ENCODE assay signal across 12 cellular contexts in genomic region chr3:112647122-112647521, GRCh38. TPM values are rescaled to one million over a fixed set of nuclear protein-coding genes. Genes with fewer than 3 reads are reported as not detected.
DNase-seq lines count a peak whose midpoint lies in the region; ATAC-seq, FAIRE-seq and TF ChIP-seq lines count a peak whose summit lies in the region.
"Had no signal": no experiment of that assay in that cellular context is flagged by ENCODE, and none has a peak within 500 bp of the region (broad histone marks: within the 10 kb centered on the region; RNA-seq: fewer than 3 reads in every experiment).

No MANE protein-coding gene starts in this region.

- TF ChIP-seq POLR2A in H1 (IDR thresholded peaks at IDR 0.05; ENCODE audit: control extremely low read depth in 1 of 2, low read depth in 2 of 2, low read length in 2 of 2) (no peak), lower leg skin (IDR thresholded peaks at IDR 0.05) (no peak)

- H2BK5ac ChIP-seq in H1 (ENCODE audit: low read depth, low read length), result no peak overlapping the region

- no peak overlapping the region for H3K18ac ChIP-seq in H1 (ENCODE audit: extremely low read depth, low read length)

- peak in 1 of 2 experiments; percentile 55; a peak in 1 of 3 replicates for TF ChIP-seq EP300 in H1 (IDR thresholded peaks at IDR 0.05; ENCODE audit: borderline replicate concordance in 1 of 2, low read depth in 2 of 2, low read length in 2 of 2)

- CTCF ChIA-PET in AG04449 (lab: Yijun Ruan, JAX), result interaction anchor here (0.9 to 9.4 kb wide), 7 partner anchors 11 to 333 kb away, joined by 3 to 223 read pairs (median 9); no protein-coding TSS in a partner anchor
- CTCF ChIA-PET in H1 (lab: Charles Lee; ENCODE audit: partially characterized antibody), result interaction anchor here (0.7 to 2.1 kb wide), 13 partner anchors 9 to 854 kb away, joined by 3 to 8 read pairs (median 4); partner anchors contain the start of gene SLC9C1

- H3K36me3 ChIP-seq in H1 (ENCODE audit: control insufficient read depth in 2 of 4, insufficient read depth in 4 of 4, low read length in 3 of 4), result no peaks in the 10 kb centered on the region
- no peaks in the 10 kb centered on the region for H3K36me3 ChIP-seq in left lung

- H3K79me1 ChIP-seq in H1 (ENCODE audit: low read depth, low read length), result no peaks in the 10 kb centered on the region

- no peak overlapping the region for H3K4ac ChIP-seq in H1 (replicated peaks; ENCODE audit: insufficient read length, low read depth, low read length)

- no peak overlapping the region for H3K27ac ChIP-seq in H1 (ENCODE audit: low read depth, low read length)
- H3K27ac ChIP-seq in left lung, result no peak overlapping the region
- H3K27ac ChIP-seq: SK-N-MC had no signal

- H3K23me2 ChIP-seq in H1 (ENCODE audit: low read depth, low read length), result no peaks in the 10 kb centered on the region

- POLR2A ChIA-PET in AG04449 (lab: Yijun Ruan, JAX), result interaction anchor here (0.6 to 1.4 kb wide), 4 partner anchors 12 to 167 kb away, joined by 3 to 5 read pairs (median 3); no protein-coding TSS in a partner anchor
- POLR2A ChIA-PET in H1 (lab: Charles Lee; ENCODE audit: partially characterized antibody), result interaction anchor here (0.7 to 1.7 kb wide), 2 partner anchors 218 to 344 kb away, joined by 3 to 8 read pairs; partner anchors contain the start of gene GTPBP8

- no peak overlapping the region for H2AK5ac ChIP-seq in H1 (ENCODE audit: low read depth, low read length)

- no peak overlapping the region for H2AFZ ChIP-seq in H1 (ENCODE audit: low read length)

- H3K79me2 ChIP-seq in H1 (ENCODE audit: control insufficient read depth in 1 of 2, insufficient read depth in 2 of 2, low read length in 2 of 2), result no peaks in the 10 kb centered on the region

- TF ChIP-seq RAD21 in H1 (IDR thresholded peaks at IDR 0.05 in 1 of 2, conservative IDR thresholded peaks at IDR 0.05 in 1 of 2; ENCODE audit: low read depth in 2 of 2, low read length in 2 of 2), result peak in 1 of 2 experiments; percentile 4; a peak in 1 of 4 replicates

- no peak overlapping the region for H4K91ac ChIP-seq in H1 (replicated peaks; ENCODE audit: insufficient read length, low read length)

- intact Hi-C loops in left lung (cut with DNase I), result loop anchor here in 1 of 2 donors (10.0 kb wide), 1 partner anchor 168 kb away; no protein-coding TSS in a partner anchor
- intact Hi-C loops in lower leg skin (cut with DNase I; ENCODE audit: low total_unique reads), result loop anchor here (10.0 kb wide), 1 partner anchor 168 kb away; no protein-coding TSS in a partner anchor

- no peak overlapping the region for H3K56ac ChIP-seq in H1 (replicated peaks; ENCODE audit: insufficient read length, low read depth, low read length)

- H2BK15ac ChIP-seq in H1 (ENCODE audit: low read length), result no peak overlapping the region

- H2BK120ac ChIP-seq in H1 (replicated peaks; ENCODE audit: low read depth, low read length), result no peak overlapping the region

- no peak overlapping the region for H3K9ac ChIP-seq in H1 (replicated peaks in 1 of 4; ENCODE audit: extremely low read depth in 1 of 4, low read depth in 3 of 4, low read length in 3 of 4)

- no peak for TF ChIP-seq CTCF in AG04449 (IDR thresholded peaks at IDR 0.05; ENCODE audit: insufficient read depth, low read length, missing control alignments)
- no peak for TF ChIP-seq CTCF in H1 (IDR thresholded peaks at IDR 0.05; ENCODE audit: control extremely low read depth in 1 of 3, insufficient read depth in 1 of 3, low read depth in 1 of 3, low read length in 3 of 3)
- TF ChIP-seq CTCF in left lung (IDR thresholded peaks at IDR 0.05), result no peak
- no peak for TF ChIP-seq CTCF in lower leg skin (IDR thresholded peaks at IDR 0.05)

- no peak overlapping the region for H4K8ac ChIP-seq in H1 (ENCODE audit: extremely low read depth, insufficient read depth, low read length)

- H2BK20ac ChIP-seq in H1 (ENCODE audit: low read length), result no peak overlapping the region; the same call in 1 of the 2 replicates

- H3K9me3 ChIP-seq in H1 (ENCODE audit: insufficient read depth in 2 of 2, low read depth in 1 of 2, low read length in 1 of 2) (no peaks in the 10 kb centered on the region), left lung (no peaks in the 10 kb centered on the region)

- no peak overlapping the region for H3K14ac ChIP-seq in H1 (ENCODE audit: insufficient read length)

- H3K4me1 ChIP-seq in H1 (replicated peaks in 1 of 4; ENCODE audit: control insufficient read depth in 3 of 4, insufficient read depth in 4 of 4, low read length in 3 of 4) (peaks cover 2 to 12% (median 6%) of the 10 kb centered on the region in 4 experiments; a peak in 5 of 7 replicates), left lung (peaks cover 9 to 30% of the 10 kb centered on the region in 2 donors)

- H3K27me3 ChIP-seq in H1 (replicated peaks in 1 of 4; ENCODE audit: control insufficient read depth in 3 of 4, extremely low read depth in 1 of 4, insufficient read depth in 3 of 4, low read length in 3 of 4) (no peaks in the 10 kb centered on the region), left lung (no peaks in the 10 kb centered on the region)

- no peak overlapping the region for H4K5ac ChIP-seq in H1 (ENCODE audit: insufficient read length, low read depth, low read length)

- H3K23ac ChIP-seq in H1 (ENCODE audit: insufficient read length), result no peak overlapping the region

- DNase-seq in AG04449 (ENCODE audit: low read depth, low spot score) (peak; percentile 86), HuH-7.5 (ENCODE audit: low spot score) (peak; percentile 28), H1 (ENCODE audit: low read depth in 1 of 2, low spot score in 2 of 2) (no peak), left lung (no peak), NCI-H2196 treated with DMSO at 0.1 percent for 48 hours (lab: John Stamatoyannopoulos, UW; ENCODE audit: unreplicated experiment) (no peak), MV-4-11 (lab: John Stamatoyannopoulos, UW) (no peak), lower leg skin (ENCODE audit: low spot score in 2 of 2) (no peak), NCI-H146 (lab: John Stamatoyannopoulos, UW) (no peak)
- DNase-seq: CD4-positive, alpha-beta memory T cell; naive B cell; NCI-H1694 treated with DMSO at 0.1 percent for 48 hours had no signal

- 32% methylated on average over 5 of the region's 5 CpGs; no CpG with 5 or more reads in 1 of the 2 experiments for WGBS in H1 (ENCODE audit: extremely low coverage in 1 of 2, insufficient coverage in 1 of 2, insufficient read length in 1 of 2, insufficient replicate concordance in 2 of 2, low coverage in 1 of 2, low lambda C conversion rate in 2 of 2, missing lambda C conversion rate in 1 of 2), 2 experiments
- 47 to 56% methylated on average over 5 of the region's 5 CpGs for WGBS in lower leg skin, 2 donors

- no peak overlapping the region for H2BK12ac ChIP-seq in H1 (ENCODE audit: low read depth, low read length)

- ATAC-seq in left lung, result peak; percentile 53

- H4K20me1 ChIP-seq in H1 (replicated peaks in 1 of 2; ENCODE audit: control insufficient read depth in 1 of 2, insufficient read depth in 2 of 2, low read length in 2 of 2), result no peaks in the 10 kb centered on the region

- H3K4me3 ChIP-seq in AG04449 (ENCODE audit: low read depth, low read length) (no peak overlapping the region), H1 (ENCODE audit: extremely low read depth in 1 of 4, insufficient read depth in 2 of 4, low read depth in 3 of 4, low read length in 4 of 4) (peak overlapping the region in 1 of 4 experiments; percentile 5; a peak in 1 of 8 replicates), left lung (no peak overlapping the region), lower leg skin (ENCODE audit: low read depth, poor library complexity, severe bottlenecking) (no peak overlapping the region)
- H3K4me3 ChIP-seq: SK-N-MC had no signal

- peak; percentile 48 for FAIRE-seq in H1 (lab: Jason Lieb, UNC)

- peak overlapping the region; percentile 21 to 46; a peak in 3 of 4 replicates for H3K4me2 ChIP-seq in H1 (ENCODE audit: insufficient read depth in 1 of 2, low read depth in 2 of 2, low read length in 2 of 2)

TF ChIP-seq in H1, 55 proteins besides CTCF, POLR2A, EP300 and RAD21 (continues in another document):
- TF ChIP-seq ASH2L (IDR thresholded peaks at IDR 0.05; ENCODE audit: low read length) (peak; percentile 79), EGR1 (IDR thresholded peaks at IDR 0.05; ENCODE audit: borderline replicate concordance, low read depth, low read length) (no peak), KDM4A (IDR thresholded peaks at IDR 0.05; ENCODE audit: low read depth, low read length, severe bottlenecking) (no peak), EZH2 (IDR thresholded peaks at IDR 0.05; ENCODE audit: low read depth, low read length, severe bottlenecking) (no peak), JUND (IDR thresholded peaks at IDR 0.05; ENCODE audit: low read length) (no peak), KDM1A (IDR thresholded peaks at IDR 0.05; ENCODE audit: borderline replicate concordance, low read length) (no peak), CHD1 (IDR thresholded peaks at IDR 0.05; ENCODE audit: low read depth, low read length) (no peak), TBP (IDR thresholded peaks at IDR 0.05; ENCODE audit: low read depth, low read length) (0 out of 2 replicates have a peak, but pooled peaks have one; percentile 6), NANOG (IDR thresholded peaks at IDR 0.05; ENCODE audit: insufficient read depth, low read depth, low read length, poor library complexity, severe bottlenecking) (peak; percentile 50), RNF2 (IDR thresholded peaks at IDR 0.05; ENCODE audit: borderline replicate concordance, low read depth, low read length, missing control alignments, poor library complexity, severe bottlenecking) (no peak), HDAC6 (IDR thresholded peaks at IDR 0.05; ENCODE audit: low read depth, low read length) (no peak), TAF1 (IDR thresholded peaks at IDR 0.05; ENCODE audit: low read depth, low read length) (no peak), CBX5 (IDR thresholded peaks at IDR 0.05; ENCODE audit: low read depth, low read length) (no peak), RXRA (IDR thresholded peaks at IDR 0.05; ENCODE audit: insufficient read depth, low read depth, low read length) (no peak), POU5F1 (IDR thresholded peaks at IDR 0.05; ENCODE audit: low read depth, low read length) (no peak), TEAD4 (IDR thresholded peaks at IDR 0.05; ENCODE audit: low read depth, low read length) (peak; percentile 99)

RNA-seq across cellular contexts. Expression of gene CCDC80, which starts 6.2 kb away (rescaled TPM):
- total RNA-seq in H1 (2021; fragmentation: NEBNext Ultra II Directional; extraction: Animal tissue kit (Norgen Biotek cat#: 25700)), result 12.6 and 12.9 TPM in 2 replicates
- 0.89 and 1.1 TPM in 2 replicates for polyA plus RNA-seq in H1 (2011; rRNA removed)
- 1.00 TPM for polyA plus RNA-seq in H1 (2011; cell fraction: cytosol; rRNA removed)
- 1.2 TPM for polyA plus RNA-seq in H1 (2011; cell fraction: nucleus; rRNA removed)
- 4.2 to 5.6 TPM (median 5.1 TPM) in 4 replicates for polyA plus RNA-seq in H1 (2012, experiment 1 of 2)
- polyA plus RNA-seq in H1 (2012, experiment 2 of 2), result 0.49 TPM
- 23.7 TPM for polyA plus RNA-seq in H1 (2013, experiment 1 of 2)
- polyA plus RNA-seq in H1 (2013, experiment 2 of 2), result 25.8 TPM
- 0.91 and 1.7 TPM in 2 replicates for polyA minus RNA-seq in H1 (2011; rRNA and poly(A)+ RNA removed)
- polyA minus RNA-seq in H1 (2011; cell fraction: cytosol; rRNA and poly(A)+ RNA removed), result 2.2 TPM
- polyA minus RNA-seq in H1 (2011; cell fraction: nucleus; rRNA and poly(A)+ RNA removed), result 2.2 TPM
- total RNA-seq in left lung, result 100 to 1,000 TPM; 154 to 247 TPM
- total RNA-seq in lower leg skin, result 10 to 100 TPM in 3 of 4 donors, 1 to 10 TPM in 1; 7.4 to 53.3 (median 10.6) TPM
- total RNA-seq: CD4-positive, alpha-beta memory T cell had no signal

Comparison
In these comparisons a context has a peak if more than half of its experiments do, and no peak if none do; other contexts are left out.
1. DNase-seq: peak in AG04449 (single experiment) and HuH-7.5 (single experiment); none in H1 (0 of 2), left lung (0 of 2), NCI-H2196 treated with DMSO at 0.1 percent for 48 hours (single experiment), MV-4-11 (single experiment), lower leg skin (0 of 2) and NCI-H146 (single experiment).